In the genomic region with DNA sequence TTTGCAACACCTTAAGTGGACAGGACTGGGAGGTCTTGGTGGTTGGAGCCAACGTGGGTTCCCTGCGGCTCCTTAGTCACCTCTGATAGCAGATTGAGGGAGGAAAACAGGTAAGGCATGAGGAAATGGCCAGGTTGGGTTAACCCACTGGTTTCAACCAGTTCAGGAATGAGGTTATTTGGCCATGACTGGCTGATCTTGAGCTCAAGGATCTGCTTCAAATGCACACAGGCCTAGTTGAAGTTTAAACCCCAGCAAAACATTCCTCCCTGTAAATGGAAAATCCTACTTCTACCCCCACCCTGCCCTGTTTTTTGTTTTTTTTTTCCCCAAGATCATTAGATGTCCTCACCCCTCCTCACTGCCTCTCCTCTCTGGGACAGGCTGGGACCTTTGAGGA, we compare ENCODE assay signal across 17 cellular contexts. TPM values are rescaled to one million over a fixed set of nuclear protein-coding genes. Genes with fewer than 3 reads are reported as not detected.
"Had no signal": no experiment of that assay in that cellular context is flagged by ENCODE, and none has a peak within 500 bp of the region (broad histone marks: within the 10 kb centered on the region; RNA-seq: fewer than 3 reads in every experiment).

No MANE protein-coding gene starts in this region.

- H3K4me3 ChIP-seq: left ventricle myocardium inferior, tibial nerve had no signal

- DNase-seq: activated CD4-positive, CD25-positive, alpha-beta regulatory T cell; activated gamma-delta T cell; caudate nucleus; foreskin fibroblast; head of caudate nucleus; left ventricle myocardium inferior; occipital lobe; right cardiac atrium; small intestine; stimulated activated CD4-positive, alpha-beta T cell treated with anti-CD3 and anti-CD28 coated beads, Interleukin-4, amount 100 ng/mL, for 24 hours; stimulated activated naive CD4-positive, alpha-beta T cell treated with Interleukin-2 at 50 U/mL for 16 hours; substantia nigra; SW 1271 had no signal

- H3K27me3 ChIP-seq: tibial nerve had no signal

- H3K9me3 ChIP-seq: left ventricle myocardium inferior, tibial nerve had no signal

- H3K36me3 Mint-ChIP-seq: natural killer cell had no signal

- H3K9me3 Mint-ChIP-seq: activated naive CD4-positive, alpha-beta T cell treated with anti-CD3 and anti-CD28 coated beads, Interleukin-2, amount 50 U/mL, for 72 hours; natural killer cell; T-helper 2 cell treated with Interferon-gamma antibody and Interleukin-4, amounts not matched to agents 5 μg/mL and 100 μg/mL, for 36 hours had no signal

- H3K27ac ChIP-seq: left ventricle myocardium inferior, tibial nerve had no signal

- H3K27ac Mint-ChIP-seq: natural killer cell; T-helper 2 cell treated with Interferon-gamma antibody and Interleukin-4, amounts not matched to agents 5 μg/mL and 100 μg/mL, for 36 hours had no signal

- H3K4me3 Mint-ChIP-seq: T-helper 2 cell treated with Interferon-gamma antibody and Interleukin-4, amounts not matched to agents 5 μg/mL and 100 μg/mL, for 36 hours had no signal

RNA-seq across cellular contexts. Expression of gene AIF1L, which starts 25.8 kb away (rescaled TPM):
- total RNA-seq: natural killer cell had no signal
